ENCODE assay signal across 24 cellular contexts in the genomic region with DNA sequence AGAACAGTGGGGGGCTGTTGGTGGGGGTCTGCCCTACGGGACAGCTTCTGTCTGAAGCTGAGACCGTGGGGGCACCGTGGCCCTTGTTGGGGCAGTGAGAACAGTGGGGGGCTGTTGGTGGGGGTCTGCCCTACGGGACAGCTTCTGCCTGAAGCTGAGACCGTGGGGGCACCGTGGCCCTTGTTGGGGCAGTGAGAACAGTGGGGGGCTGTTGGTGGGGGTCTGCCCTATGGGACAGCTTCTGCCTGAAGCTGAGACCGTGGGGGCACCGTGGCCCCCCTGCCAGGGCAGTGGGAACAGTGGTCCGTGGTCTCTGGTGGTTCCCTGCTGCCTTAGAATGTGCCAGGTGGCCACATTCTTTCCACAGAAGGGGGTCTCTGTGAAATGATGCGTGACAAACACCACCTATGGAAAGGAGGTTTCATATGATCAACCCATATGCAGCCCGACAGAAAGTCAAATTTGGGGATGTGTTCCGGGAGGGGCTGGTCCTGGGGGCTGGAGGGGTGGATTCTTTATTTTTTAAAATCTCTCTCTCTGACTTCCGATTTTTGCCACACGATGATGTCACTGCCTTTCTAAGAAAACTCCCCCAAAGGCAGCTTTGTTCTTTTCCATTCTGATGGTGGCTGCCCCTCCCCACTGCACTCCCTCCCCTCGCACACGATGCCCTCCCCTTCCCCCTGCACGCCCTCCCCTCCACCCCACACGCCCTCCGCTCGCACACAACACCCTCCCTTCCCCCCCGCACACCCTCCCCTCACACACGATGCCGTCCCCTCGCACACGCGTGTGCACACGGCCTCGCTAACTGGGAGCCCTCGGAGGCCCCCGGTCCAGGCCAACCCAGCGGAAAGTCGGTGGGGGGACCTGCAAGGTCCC.
DNase-seq lines count a peak whose midpoint lies in the region; ATAC-seq, FAIRE-seq and TF ChIP-seq lines count a peak whose summit lies in the region.
"Had no signal": no experiment of that assay in that cellular context is flagged by ENCODE, and none has a peak within 500 bp of the region (broad histone marks: within the 10 kb centered on the region; RNA-seq: fewer than 3 reads in every experiment).

No MANE protein-coding gene starts in this region.

- no peak overlapping the region for H3K4me3 Mint-ChIP-seq in activated naive CD8-positive, alpha-beta T cell treated with anti-CD3 and anti-CD28 coated beads, Interleukin-2, amount 10 ng/mL, durations not matched to agents 7 days and 5 days
- no peak overlapping the region for H3K4me3 Mint-ChIP-seq in neural progenitor cell
- H3K4me3 Mint-ChIP-seq in activated naive CD4-positive, alpha-beta T cell treated with anti-CD3 and anti-CD28 coated beads, Interleukin-2, amount 10 ng/mL, durations not matched to agents 7 days and 5 days = no peak overlapping the region
- H3K4me3 Mint-ChIP-seq: activated B cell treated with CpG ODN at 0.5 μM for 24 hours, T-cell had no signal

- H3K27ac Mint-ChIP-seq in activated naive CD8-positive, alpha-beta T cell treated with anti-CD3 and anti-CD28 coated beads, Interleukin-2, amount 10 ng/mL, durations not matched to agents 7 days and 5 days = peak overlapping the region; percentile 64
- H3K27ac Mint-ChIP-seq in neural progenitor cell = no peak overlapping the region
- no peak overlapping the region for H3K27ac Mint-ChIP-seq in activated naive CD4-positive, alpha-beta T cell treated with anti-CD3 and anti-CD28 coated beads, Interleukin-2, amount 10 ng/mL, durations not matched to agents 7 days and 5 days
- H3K27ac Mint-ChIP-seq: activated B cell treated with CpG ODN at 0.5 μM for 24 hours, T-cell had no signal

- no peak for TF ChIP-seq RAD21 in HepG2 (CRISPR knock-in tag; IDR thresholded peaks at IDR 0.05)

- H3K79me2 ChIP-seq in neural progenitor cell (ENCODE audit: low read depth) = peaks cover 3% of the 10 kb centered on the region
- no peaks in the 10 kb centered on the region for H3K79me2 ChIP-seq in HepG2 (ENCODE audit: insufficient read depth, low read length)

- DNase-seq in NB4 (ENCODE audit: low read depth) = peak; percentile 15
- no peak for DNase-seq in activated naive CD8-positive, alpha-beta T cell treated with anti-CD3 and anti-CD28 coated beads, Interleukin-2, amount 10 ng/mL, durations not matched to agents 7 days and 5 days
- peak; percentile 24 for DNase-seq in neural progenitor cell (ENCODE audit: low spot score)
- no peak for DNase-seq in HepG2 (ENCODE audit: low spot score)
- DNase-seq in activated naive CD4-positive, alpha-beta T cell treated with anti-CD3 and anti-CD28 coated beads, Interleukin-2, amount 10 ng/mL, durations not matched to agents 7 days and 5 days = no peak
- DNase-seq in GM13976 (ENCODE audit: low spot score) = no peak
- DNase-seq: ACHN; activated B cell treated with CpG ODN at 0.5 μM for 24 hours; activated CD4-positive, alpha-beta T cell treated with anti-CD3 and anti-CD28 coated beads, Interleukin-2, amount 50 U/mL, for 48 hours; body of pancreas; C1 segment of cervical spinal cord; HCEC 1CT; mesendoderm; MG63; NCI-H526 treated with DMSO at 0.1 percent for 48 hours; SIG-M5; stimulated activated naive CD8-positive, alpha-beta T cell treated with anti-CD3 and anti-CD28 coated beads, Interleukin-15, Interleukin-2, amounts not matched to agents 100 U/mL and 50 U/mL, for 24 hours; T-cell had no signal

- intact Hi-C loops in HepG2 (cut with micrococcal nuclease; ENCODE audit: unreplicated experiment) = no loop called here

- FAIRE-seq in HepG2 (lab: Jason Lieb, UNC) = no peak
- FAIRE-seq: endothelial cell of umbilical vein, GM18507, K562 had no signal

- TF ChIP-seq EP300 in HepG2 (IDR thresholded peaks at IDR 0.05; ENCODE audit: low read depth in 2 of 2, low read length in 2 of 2) = no peak
- TF ChIP-seq EP300 in HepG2 (CRISPR knock-in tag; IDR thresholded peaks at IDR 0.05; ENCODE audit: borderline replicate concordance) = no peak

- H3K27ac ChIP-seq in BLaER1 (peak overlapping the region; percentile 75), neural progenitor cell (no peak overlapping the region), HepG2 (ENCODE audit: extremely low read length, insufficient read depth, low read length) (no peak overlapping the region)
- H3K27ac ChIP-seq: body of pancreas, left lung had no signal

- H3K9me3 Mint-ChIP-seq in activated naive CD8-positive, alpha-beta T cell treated with anti-CD3 and anti-CD28 coated beads, Interleukin-2, amount 10 ng/mL, durations not matched to agents 7 days and 5 days = no peaks in the 10 kb centered on the region
- H3K9me3 Mint-ChIP-seq in neural progenitor cell = no peaks in the 10 kb centered on the region
- no peaks in the 10 kb centered on the region for H3K9me3 Mint-ChIP-seq in activated naive CD4-positive, alpha-beta T cell treated with anti-CD3 and anti-CD28 coated beads, Interleukin-2, amount 10 ng/mL, durations not matched to agents 7 days and 5 days
- H3K9me3 Mint-ChIP-seq: activated B cell treated with CpG ODN at 0.5 μM for 24 hours, T-cell had no signal

- CTCF ChIA-PET in HepG2 (lab: Yijun Ruan, JAX; ENCODE audit: low intra/inter-chr PET ratio, low total read pairs) = no interaction called here
- CTCF ChIA-PET in activated naive CD4-positive, alpha-beta T cell treated with anti-CD3 and anti-CD28 coated beads, Interleukin-2, amount 10 ng/mL, durations not matched to agents 7 days and 5 days (lab: Charles Lee) = no interaction called here

- H3K4me1 Mint-ChIP-seq in activated naive CD8-positive, alpha-beta T cell treated with anti-CD3 and anti-CD28 coated beads, Interleukin-2, amount 10 ng/mL, durations not matched to agents 7 days and 5 days = peaks cover 9% of the 10 kb centered on the region
- H3K4me1 Mint-ChIP-seq in neural progenitor cell = peaks cover 15% of the 10 kb centered on the region
- H3K4me1 Mint-ChIP-seq in activated naive CD4-positive, alpha-beta T cell treated with anti-CD3 and anti-CD28 coated beads, Interleukin-2, amount 10 ng/mL, durations not matched to agents 7 days and 5 days = no peaks in the 10 kb centered on the region

- in situ Hi-C loops in HepG2 (cut with HindIII; ENCODE audit: extremely low pct_ligation_motif_present, low pct_unique_long_range_greater_than_20kb) (no loop called here), GM13976 (cut with MboI; ENCODE audit: low sequenced_read_pairs, unreplicated experiment) (no loop called here)

- no TSS peak for BruUV-seq in HepG2 (replicated peaks; lab: Mats Ljungman, UMichigan)

- H3K36me3 Mint-ChIP-seq in activated naive CD8-positive, alpha-beta T cell treated with anti-CD3 and anti-CD28 coated beads, Interleukin-2, amount 10 ng/mL, durations not matched to agents 7 days and 5 days = no peaks in the 10 kb centered on the region
- no peaks in the 10 kb centered on the region for H3K36me3 Mint-ChIP-seq in neural progenitor cell
- H3K36me3 Mint-ChIP-seq in activated naive CD4-positive, alpha-beta T cell treated with anti-CD3 and anti-CD28 coated beads, Interleukin-2, amount 10 ng/mL, durations not matched to agents 7 days and 5 days = no peaks in the 10 kb centered on the region
- H3K36me3 Mint-ChIP-seq: T-cell had no signal

- no peaks in the 10 kb centered on the region for H3K27me3 Mint-ChIP-seq in activated naive CD8-positive, alpha-beta T cell treated with anti-CD3 and anti-CD28 coated beads, Interleukin-2, amount 10 ng/mL, durations not matched to agents 7 days and 5 days
- peaks cover 4% of the 10 kb centered on the region for H3K27me3 Mint-ChIP-seq in neural progenitor cell (ENCODE audit: insufficient read depth, low read depth)
- no peaks in the 10 kb centered on the region for H3K27me3 Mint-ChIP-seq in activated naive CD4-positive, alpha-beta T cell treated with anti-CD3 and anti-CD28 coated beads, Interleukin-2, amount 10 ng/mL, durations not matched to agents 7 days and 5 days
- H3K27me3 Mint-ChIP-seq: activated B cell treated with CpG ODN at 0.5 μM for 24 hours, T-cell had no signal

- ATAC-seq in activated naive CD8-positive, alpha-beta T cell treated with anti-CD3 and anti-CD28 coated beads, Interleukin-2, amount 10 ng/mL, durations not matched to agents 7 days and 5 days (ENCODE audit: low read depth) = peak; percentile 59
- no peak for ATAC-seq in HepG2
- ATAC-seq: body of pancreas; K562; left lung; Panc1; stimulated activated naive CD8-positive, alpha-beta T cell treated with anti-CD3 and anti-CD28 coated beads, Interleukin-15, Interleukin-2, amounts not matched to agents 100 U/mL and 50 U/mL, for 24 hours; T-cell had no signal

- H3K4me1 ChIP-seq in BLaER1 (peaks cover 99% of the 10 kb centered on the region), neural progenitor cell (peaks cover 4% of the 10 kb centered on the region), HepG2 (ENCODE audit: insufficient read depth, low read length) (0 out of 2 replicates have a peak, but pooled peaks cover 5% of the 10 kb centered on the region)
- H3K4me1 ChIP-seq: body of pancreas, left lung had no signal

- H3K4me3 ChIP-seq in BLaER1 (peak overlapping the region; percentile 47; the same call in 1 of the 2 replicates), NB4 (ENCODE audit: low read depth, low read length) (no peak overlapping the region), neural progenitor cell (no peak overlapping the region), HepG2 (replicated peaks in 1 of 3; ENCODE audit: insufficient read depth in 1 of 3, low read depth in 2 of 3, low read length in 3 of 3) (no peak overlapping the region)
- H3K4me3 ChIP-seq: body of pancreas, K562, left lung, MG63 had no signal

- no peak for TF ChIP-seq POLR2A in NB4 (IDR thresholded peaks at IDR 0.05; ENCODE audit: extremely low read depth, insufficient read length)
- no peak for TF ChIP-seq POLR2A in HepG2 (IDR thresholded peaks at IDR 0.05; ENCODE audit: insufficient read depth in 1 of 2, low read depth in 2 of 2, low read length in 2 of 2)

- no peak overlapping the region for H2AFZ ChIP-seq in neural progenitor cell (replicated peaks)
- no peak overlapping the region for H2AFZ ChIP-seq in HepG2 (ENCODE audit: low read length)

- H3K4me2 ChIP-seq in BLaER1 = peak overlapping the region; percentile 96
- H3K4me2 ChIP-seq in neural progenitor cell = no peak overlapping the region
- H3K4me2 ChIP-seq in HepG2 (ENCODE audit: low read depth, low read length) = no peak overlapping the region

- H3K36me3 ChIP-seq in BLaER1 (no peaks in the 10 kb centered on the region), neural progenitor cell (no peaks in the 10 kb centered on the region), HepG2 (replicated peaks in 1 of 2; ENCODE audit: control insufficient read depth in 1 of 2, insufficient read depth in 2 of 2, low read length in 2 of 2) (no peaks in the 10 kb centered on the region)
- H3K36me3 ChIP-seq: left lung, MG63 had no signal

- WGBS in HepG2 (ENCODE audit: low lambda C conversion rate) = 53% methylated on average over 26 of the region's 32 CpGs

- TF ChIP-seq CTCF in NB4 (IDR thresholded peaks at IDR 0.05; ENCODE audit: low read depth, low read length) (no peak), neural progenitor cell (IDR thresholded peaks at IDR 0.05) (no peak), HepG2 (CRISPR knock-in tag; IDR thresholded peaks at IDR 0.05) (no peak), GM13976 (IDR thresholded peaks at IDR 0.05; ENCODE audit: borderline replicate concordance, control extremely low read depth, extremely low read depth, insufficient read depth, missing control alignments) (no peak)

- H3K27me3 ChIP-seq in BLaER1 (no peaks in the 10 kb centered on the region), neural progenitor cell (no peaks in the 10 kb centered on the region), HepG2 (ENCODE audit: control insufficient read depth in 1 of 2, insufficient read depth in 2 of 2, low read length in 2 of 2) (peaks cover 4 to 13% of the 10 kb centered on the region in 2 experiments; a peak in 3 of 5 replicates)
- H3K27me3 ChIP-seq: body of pancreas, left lung, MG63 had no signal

- H3K9ac ChIP-seq in BLaER1 = peak overlapping the region; percentile 41
- no peak overlapping the region for H3K9ac ChIP-seq in neural progenitor cell
- no peak overlapping the region for H3K9ac ChIP-seq in HepG2 (ENCODE audit: insufficient read depth, low read depth, low read length)

- POLR2A ChIA-PET in activated naive CD8-positive, alpha-beta T cell treated with anti-CD3 and anti-CD28 coated beads, Interleukin-2, amount 10 ng/mL, durations not matched to agents 7 days and 5 days (lab: Charles Lee) = no interaction called here
- POLR2A ChIA-PET in HepG2 (lab: Yijun Ruan, JAX) = no interaction called here

- H3F3A ChIP-seq in neural progenitor cell (ENCODE audit: low read depth) = no peaks in the 10 kb centered on the region

- H3K9me3 ChIP-seq in BLaER1 (no peaks in the 10 kb centered on the region), neural progenitor cell (ENCODE audit: low read depth) (no peaks in the 10 kb centered on the region), HepG2 (ENCODE audit: low read length) (no peaks in the 10 kb centered on the region)
- H3K9me3 ChIP-seq: body of pancreas, left lung, MG63 had no signal

- peaks cover 28% of the 10 kb centered on the region for H4K20me1 ChIP-seq in BLaER1
- peaks cover 24% of the 10 kb centered on the region for H4K20me1 ChIP-seq in neural progenitor cell (ENCODE audit: low read depth)
- H4K20me1 ChIP-seq in HepG2 (ENCODE audit: insufficient read depth, low read length) = no peaks in the 10 kb centered on the region

Comparison
In these comparisons a context has a peak if more than half of its experiments do, and no peak if none do; other contexts are left out.
1. DNase-seq: peak in NB4 (single experiment) and neural progenitor cell (single experiment); none in activated naive CD8-positive, alpha-beta T cell treated with anti-CD3 and anti-CD28 coated beads, Interleukin-2, amount 10 ng/mL, durations not matched to agents 7 days and 5 days (single experiment), HepG2 (single experiment), activated naive CD4-positive, alpha-beta T cell treated with anti-CD3 and anti-CD28 coated beads, Interleukin-2, amount 10 ng/mL, durations not matched to agents 7 days and 5 days (single experiment) and GM13976 (single experiment).